ENCODE assay signal across 21 cellular contexts in genomic region chr21:33828577-33828976, GRCh38.
"Had no signal": no experiment of that assay in that cellular context is flagged by ENCODE, and none has a peak within 500 bp of the region (broad histone marks: within the 10 kb centered on the region; RNA-seq: fewer than 3 reads in every experiment).

No MANE protein-coding gene starts in this region.

- H3K4me1 Mint-ChIP-seq: immature natural killer cell; naive B cell; stimulated activated naive B cell treated with anti-CD40 and anti-IgM and Interleukin-4, amounts not matched to agents 10 μg/mL and 1 μg/mL and 100 μg/mL, for 72 hours; stimulated activated naive CD8-positive, alpha-beta T cell treated with anti-CD3 and anti-CD28 coated beads, Interleukin-15, amount 100 ng/mL, for 72 hours had no signal

- H3K9ac ChIP-seq: parathyroid adenoma had no signal

- H3K9me3 ChIP-seq: esophagus squamous epithelium, left lung, psoas muscle, sigmoid colon, tibial nerve, upper lobe of right lung, vagina had no signal

- H3K9me3 Mint-ChIP-seq: nephron progenitor cell had no signal

- H3K36me3 Mint-ChIP-seq: immature natural killer cell, naive B cell had no signal

- H3K27ac Mint-ChIP-seq: immature natural killer cell; naive B cell; nephron progenitor cell; stimulated activated naive B cell treated with anti-CD40 and anti-IgM and Interleukin-4, amounts not matched to agents 10 μg/mL and 1 μg/mL and 100 μg/mL, for 72 hours; stimulated activated naive CD8-positive, alpha-beta T cell treated with anti-CD3 and anti-CD28 coated beads, Interleukin-15, amount 100 ng/mL, for 72 hours had no signal

- H2AFZ ChIP-seq: parathyroid adenoma had no signal

- H3K27me3 Mint-ChIP-seq: stimulated activated naive B cell treated with anti-CD40 and anti-IgM and Interleukin-4, amounts not matched to agents 10 μg/mL and 1 μg/mL and 100 μg/mL, for 72 hours; stimulated activated naive CD8-positive, alpha-beta T cell treated with anti-CD3 and anti-CD28 coated beads, Interleukin-15, amount 100 ng/mL, for 72 hours had no signal

- H3K79me2 ChIP-seq: parathyroid adenoma had no signal

- DNase-seq: dermis blood vessel endothelial cell; esophagus squamous epithelium; foreskin fibroblast; immature natural killer cell; left lung; mesendoderm; naive B cell; nephron progenitor cell; retina; sigmoid colon; stimulated activated CD4-positive, alpha-beta T cell treated with anti-CD3 and anti-CD28 coated beads, Interleukin-2, amount 100 ng/mL, for 24 hours; stimulated activated CD4-positive, alpha-beta T cell treated with anti-CD3 and anti-CD28 coated beads, Interleukin-4, amount 100 ng/mL, for 4 hours; stimulated activated naive B cell treated with anti-CD40 and anti-IgM and Interleukin-4, amounts not matched to agents 10 μg/mL and 1 μg/mL and 100 μg/mL, for 72 hours; stimulated activated naive CD8-positive, alpha-beta T cell treated with anti-CD3 and anti-CD28 coated beads, Interleukin-15, amount 100 ng/mL, for 72 hours; upper lobe of right lung had no signal

- H3K27ac ChIP-seq: left lung, parathyroid adenoma, psoas muscle, upper lobe of right lung had no signal

- H3K4me3 Mint-ChIP-seq: immature natural killer cell; naive B cell; nephron progenitor cell; stimulated activated naive B cell treated with anti-CD40 and anti-IgM and Interleukin-4, amounts not matched to agents 10 μg/mL and 1 μg/mL and 100 μg/mL, for 72 hours; stimulated activated naive CD8-positive, alpha-beta T cell treated with anti-CD3 and anti-CD28 coated beads, Interleukin-15, amount 100 ng/mL, for 72 hours had no signal

- H3K27me3 ChIP-seq: esophagus squamous epithelium, left lung, sigmoid colon, tibial nerve, upper lobe of right lung, vagina had no signal

- H3K4me3 ChIP-seq: esophagus squamous epithelium, left lung, lung, psoas muscle, sigmoid colon, skin epidermis, tibial nerve, upper lobe of right lung, vagina had no signal

- ATAC-seq: left lung; stimulated activated naive B cell treated with anti-CD40 and anti-IgM and Interleukin-4, amounts not matched to agents 10 μg/mL and 1 μg/mL and 100 μg/mL, for 72 hours; stimulated activated naive CD8-positive, alpha-beta T cell treated with anti-CD3 and anti-CD28 coated beads, Interleukin-15, amount 100 ng/mL, for 72 hours; upper lobe of right lung had no signal

- H3K4me1 ChIP-seq: left lung, parathyroid adenoma had no signal
